Comparison of ENCODE assay signal across 8 cellular contexts in genomic region chr3:170909129-170909903, GRCh38. TPM values are rescaled to one million over a fixed set of nuclear protein-coding genes. Genes with fewer than 3 reads are reported as not detected.
DNase-seq lines count a peak whose midpoint lies in the region; ATAC-seq and FAIRE-seq lines count a peak whose summit lies in the region.

No MANE protein-coding gene starts in this region.

- peak; percentile 98 for DNase-seq in HCEC 1CT
- no peak for DNase-seq in SK-N-MC (ENCODE audit: low read depth, low spot score)
- peak; percentile 83 for DNase-seq in glomerular visceral epithelial cell (ENCODE audit: extremely low spot score)
- peak; percentile 38 for DNase-seq in small intestine
- no peak for DNase-seq in stimulated activated CD4-positive, alpha-beta T cell treated with anti-CD3 and anti-CD28 coated beads, Interleukin-12 subunit alpha, Interleukin-12 subunit beta, amount 100 ng/mL, for 4 hours
- no peak for DNase-seq in nucleus accumbens (lab: John Stamatoyannopoulos, UW)

- no peaks in the 10 kb centered on the region for H3K27me3 ChIP-seq in small intestine (ENCODE audit: control insufficient read depth in 2 of 2, insufficient read depth in 2 of 2, low read length in 2 of 2)

- peaks cover 4% of the 10 kb centered on the region; the same call in 1 of the 2 replicates for H3K36me3 ChIP-seq in SK-N-MC (ENCODE audit: insufficient read depth, low read length)
- H3K36me3 ChIP-seq in small intestine (ENCODE audit: control insufficient read depth in 2 of 2, insufficient read depth in 2 of 2, low read length in 2 of 2) = no peaks in the 10 kb centered on the region

- ATAC-seq in GM21515 (IDR thresholded peaks at IDR 0.05; ENCODE audit: unreplicated experiment) (no peak), GM19455 (IDR thresholded peaks at IDR 0.05; ENCODE audit: unreplicated experiment) (no peak)

- no peak for FAIRE-seq in small intestine (lab: Jason Lieb, UNC)

- no peak overlapping the region for H3K9ac ChIP-seq in SK-N-MC (ENCODE audit: insufficient read length)

- peak overlapping the region; percentile 91 for H3K4me3 ChIP-seq in SK-N-MC
- H3K4me3 ChIP-seq in small intestine (ENCODE audit: low read depth in 1 of 2, low read length in 2 of 2) = no peak overlapping the region

- peaks cover 0 to 6% of the 10 kb centered on the region in 2 donors for H3K4me1 ChIP-seq in small intestine (ENCODE audit: control insufficient read depth in 2 of 2, insufficient read depth in 1 of 2, low read depth in 1 of 2, low read length in 1 of 2)

- WGBS in small intestine, 3 donors = 83 to 88% (median 84%) methylated on average over 17 of the region's 17 CpGs

- H3K27ac ChIP-seq in SK-N-MC (no peak overlapping the region), small intestine (ENCODE audit: low read depth in 1 of 2, low read length in 1 of 2) (peak overlapping the region in 1 of 2 donors; percentile 66)

- H3K9me3 ChIP-seq in SK-N-MC (ENCODE audit: low read depth, low read length) (0 out of 2 replicates have a peak, but pooled peaks cover 3% of the 10 kb centered on the region), small intestine (ENCODE audit: control insufficient read depth, low read depth) (no peaks in the 10 kb centered on the region)

RNA-seq across cellular contexts. Expression of gene EIF5A2, which starts 0.9 kb away (rescaled TPM):
- 1 to 10 TPM in 2 of 3 donors, under 1 TPM in 1; 0.54 to 2.2 (median 1.9) TPM for polyA plus RNA-seq in small intestine

RNA-seq across cellular contexts. Expression of gene RPL22L1, which starts 39.3 kb away (rescaled TPM):
- 100 to 1,000 TPM in 1 of 3 donors, 10 to 100 TPM in 2; 53.9 to 183 (median 72.7) TPM for polyA plus RNA-seq in small intestine

Comparison
In these comparisons a context has a peak if more than half of its experiments do, and no peak if none do; other contexts are left out.
1. DNase-seq: peak in HCEC 1CT (single experiment), glomerular visceral epithelial cell (single experiment) and small intestine (single experiment); none in SK-N-MC (single experiment), stimulated activated CD4-positive, alpha-beta T cell treated with anti-CD3 and anti-CD28 coated beads, Interleukin-12 subunit alpha, Interleukin-12 subunit beta, amount 100 ng/mL, for 4 hours (single experiment) and nucleus accumbens (0 of 56).